Comparison of ENCODE assay signal across 6 cellular contexts in the genomic region with DNA sequence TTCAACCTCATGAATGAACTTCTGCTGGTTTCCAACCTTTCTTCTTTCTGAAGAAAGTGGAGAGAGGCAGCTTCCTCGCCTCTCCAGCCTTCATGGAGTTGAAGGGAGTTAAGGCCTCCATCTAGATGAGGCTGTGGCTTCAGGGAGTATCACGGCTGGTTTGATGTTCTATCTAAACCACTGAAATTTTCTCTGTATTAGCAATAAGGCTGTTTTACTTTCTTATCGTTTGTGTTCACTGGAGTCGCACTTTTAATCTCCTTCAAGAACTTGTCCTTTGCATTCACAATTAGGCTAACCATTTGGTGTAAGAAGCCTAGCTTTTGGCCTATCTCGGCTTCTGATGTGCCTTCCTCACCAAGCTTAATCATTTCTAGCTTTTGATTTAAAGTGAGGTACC.
"Had no signal": no experiment of that assay in that cellular context is flagged by ENCODE, and none has a peak within 500 bp of the region (broad histone marks: within the 10 kb centered on the region; RNA-seq: fewer than 3 reads in every experiment).

No MANE protein-coding gene starts in this region.

- H3K9me3 ChIP-seq: HAP-1 had no signal

- DNase-seq: GM23248, H7, IMR-90 had no signal

- H3K27ac ChIP-seq: GM23248 had no signal

- ATAC-seq: HCT116, K562 had no signal

- H3K36me3 ChIP-seq: HAP-1 had no signal

- H2AFZ ChIP-seq: GM23248 had no signal

- H3K4me3 ChIP-seq: GM23248, HAP-1, K562 had no signal
